24 cellular contexts compared by ENCODE assay signal in the genomic region with DNA sequence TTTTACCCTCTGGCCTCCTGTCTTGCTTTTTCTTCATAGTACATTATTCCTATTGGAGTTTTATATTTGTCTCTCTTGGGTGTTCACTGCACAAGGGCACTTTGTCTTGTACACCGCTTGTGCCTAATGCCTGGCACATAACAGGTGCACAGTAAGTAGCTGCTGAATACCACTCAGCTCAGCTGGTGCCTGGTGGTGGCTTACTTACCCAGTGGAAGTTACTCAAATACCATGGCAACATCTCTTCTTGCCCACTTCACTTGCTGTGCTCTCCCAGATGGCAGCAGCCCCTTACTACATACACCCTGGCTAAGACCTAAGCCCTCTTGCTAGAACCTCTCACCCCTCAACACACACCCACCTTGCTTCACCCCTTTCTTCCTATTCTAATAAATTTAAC. TPM values are rescaled to one million over a fixed set of nuclear protein-coding genes. Genes with fewer than 3 reads are reported as not detected.
DNase-seq lines count a peak whose midpoint lies in the region; ATAC-seq and TF ChIP-seq lines count a peak whose summit lies in the region.
"Had no signal": no experiment of that assay in that cellular context is flagged by ENCODE, and none has a peak within 500 bp of the region (broad histone marks: within the 10 kb centered on the region; RNA-seq: fewer than 3 reads in every experiment).

No MANE protein-coding gene starts in this region.

- no peaks in the 10 kb centered on the region for H3K9me3 Mint-ChIP-seq in stimulated activated naive B cell treated with anti-CD40 and anti-IgM and Interleukin-4, amounts not matched to agents 10 μg/mL and 1 μg/mL and 100 μg/mL, for 72 hours
- H3K9me3 Mint-ChIP-seq: CD8-positive, alpha-beta T cell had no signal

- no peak overlapping the region for H3K4me3 ChIP-seq in SK-N-SH (ENCODE audit: low read depth in 2 of 2, low read length in 1 of 2)
- H3K4me3 ChIP-seq in body of pancreas, result no peak overlapping the region
- H3K4me3 ChIP-seq: GM12878, Peyer's patch had no signal

- no peaks in the 10 kb centered on the region for H3K27me3 Mint-ChIP-seq in stimulated activated naive B cell treated with anti-CD40 and anti-IgM and Interleukin-4, amounts not matched to agents 10 μg/mL and 1 μg/mL and 100 μg/mL, for 72 hours

- no peaks in the 10 kb centered on the region; the same call in 1 of the 2 replicates for H4K20me1 ChIP-seq in SK-N-SH (ENCODE audit: insufficient read depth)

- POLR2A ChIA-PET in SK-N-SH (lab: Yijun Ruan, JAX), result interaction anchor here (0.8 to 1.1 kb wide), 2 partner anchors 11 to 12 kb away, joined by 3 to 5 read pairs; no protein-coding TSS in a partner anchor

- intact Hi-C loops in body of pancreas (cut with DNase I), result no loop called here

- H3K27me3 ChIP-seq in SK-N-SH (ENCODE audit: insufficient read depth) (no peaks in the 10 kb centered on the region), body of pancreas (no peaks in the 10 kb centered on the region)
- H3K27me3 ChIP-seq: Peyer's patch had no signal

- peaks cover 4% of the 10 kb centered on the region; the same call in 1 of the 2 replicates for H3K79me2 ChIP-seq in SK-N-SH (ENCODE audit: insufficient read depth)

- peaks cover 15% of the 10 kb centered on the region for H3F3A ChIP-seq in SK-N-SH (replicated peaks; ENCODE audit: insufficient read depth)

- peak overlapping the region; percentile 16 for H3K27ac Mint-ChIP-seq in stimulated activated naive B cell treated with anti-CD40 and anti-IgM and Interleukin-4, amounts not matched to agents 10 μg/mL and 1 μg/mL and 100 μg/mL, for 72 hours
- H3K27ac Mint-ChIP-seq: CD8-positive, alpha-beta T cell had no signal

- no peak overlapping the region for H3K9ac ChIP-seq in SK-N-SH

- no peak for DNase-seq in SK-N-SH
- peak; percentile 69 to 84 for DNase-seq in NCI-H524 (lab: John Stamatoyannopoulos, UW)
- DNase-seq in body of pancreas, result no peak
- DNase-seq in stimulated activated naive B cell treated with anti-CD40 and anti-IgM and Interleukin-4, amounts not matched to agents 10 μg/mL and 1 μg/mL and 100 μg/mL, for 72 hours, result no peak
- no peak for DNase-seq in epidermal melanocyte (ENCODE audit: insufficient read length, low spot score)
- DNase-seq in GF-D8 (lab: John Stamatoyannopoulos, UW), result no peak
- DNase-seq in T-helper 9 cell, result no peak
- DNase-seq: AML-193; C1 segment of cervical spinal cord; CD8-positive, alpha-beta T cell; DMS79; H7; KG1; MV-4-11; NCI-H1417; NCI-H187; NCI-H2107; NCI-H2227 treated with DMSO at 0.1 percent for 48 hours; NCI-H510A; NCI-H774; Peyer's patch had no signal

- H3K27ac ChIP-seq in SK-N-SH (ENCODE audit: low read depth in 2 of 2, low read length in 1 of 2) (no peak overlapping the region), body of pancreas (peak overlapping the region in 3 of 4 donors; percentile 14 to 58 (median 56))
- H3K27ac ChIP-seq: HL-60, Peyer's patch had no signal

- H3K36me3 Mint-ChIP-seq in stimulated activated naive B cell treated with anti-CD40 and anti-IgM and Interleukin-4, amounts not matched to agents 10 μg/mL and 1 μg/mL and 100 μg/mL, for 72 hours, result peaks cover 7 to 22% of the 10 kb centered on the region in 2 donors
- H3K36me3 Mint-ChIP-seq: CD8-positive, alpha-beta T cell had no signal

- ATAC-seq in SK-N-SH treated with all-trans-retinoic acid at 6 μM for 48 hours (0 out of 3 replicates have a peak, but pooled peaks have one; percentile 3), body of pancreas (no peak)
- ATAC-seq in stimulated activated naive B cell treated with anti-CD40 and anti-IgM and Interleukin-4, amounts not matched to agents 10 μg/mL and 1 μg/mL and 100 μg/mL, for 72 hours (replicated peaks), result no peak
- ATAC-seq: CD8-positive, alpha-beta T cell; GM12878 had no signal

- peaks cover 0 to 3% of the 10 kb centered on the region in 2 donors for H3K4me1 Mint-ChIP-seq in stimulated activated naive B cell treated with anti-CD40 and anti-IgM and Interleukin-4, amounts not matched to agents 10 μg/mL and 1 μg/mL and 100 μg/mL, for 72 hours

- H3K36me3 ChIP-seq in SK-N-SH (replicated peaks in 1 of 2; ENCODE audit: control insufficient read depth in 1 of 2, insufficient read depth in 2 of 2, low read length in 1 of 2) (peaks cover 0 to 6% of the 10 kb centered on the region in 2 experiments), body of pancreas (replicated peaks in 1 of 2; ENCODE audit: insufficient read depth in 1 of 2, low read depth in 2 of 2) (no peaks in the 10 kb centered on the region)
- H3K36me3 ChIP-seq: Peyer's patch had no signal

- no peak for TF ChIP-seq EP300 in SK-N-SH (IDR thresholded peaks at IDR 0.05; ENCODE audit: borderline replicate concordance in 1 of 2, low read depth in 1 of 2, low read length in 1 of 2)

- no peak overlapping the region for H3K4me3 Mint-ChIP-seq in stimulated activated naive B cell treated with anti-CD40 and anti-IgM and Interleukin-4, amounts not matched to agents 10 μg/mL and 1 μg/mL and 100 μg/mL, for 72 hours
- H3K4me3 Mint-ChIP-seq: CD8-positive, alpha-beta T cell had no signal

- H3K4me1 ChIP-seq in SK-N-SH (ENCODE audit: control insufficient read depth in 1 of 2, insufficient read depth in 2 of 2, low read depth in 1 of 2, low read length in 1 of 2) (no peaks in the 10 kb centered on the region; a peak in 1 of 4 replicates), body of pancreas (peaks cover 26% of the 10 kb centered on the region)

- CTCF ChIA-PET in SK-N-SH (lab: Yijun Ruan, JAX), result interaction anchor here (1.2 to 19.2 kb wide), 5 partner anchors 16 to 399 kb away, joined by 3 to 182 read pairs (median 6); no protein-coding TSS in a partner anchor

- TF ChIP-seq RAD21 in SK-N-SH (IDR thresholded peaks at IDR 0.05; ENCODE audit: low read length), result no peak

- WGBS in SK-N-SH (ENCODE audit: low lambda C conversion rate), result 84% methylated on average over 1 of the region's 1 CpG
- WGBS in body of pancreas, 2 donors, result 50 to 85% methylated on average over 1 of the region's 1 CpG

- no peak overlapping the region for H3K4me2 ChIP-seq in SK-N-SH

- no peak for TF ChIP-seq POLR2A in body of pancreas (IDR thresholded peaks at IDR 0.05)

- TF ChIP-seq CTCF in SK-N-SH (IDR thresholded peaks at IDR 0.05) (no peak), body of pancreas (IDR thresholded peaks at IDR 0.05) (no peak)

- H3K9me2 ChIP-seq in SK-N-SH, result no peaks in the 10 kb centered on the region

- no peaks in the 10 kb centered on the region for H3K9me3 ChIP-seq in SK-N-SH
- H3K9me3 ChIP-seq in body of pancreas, result no peaks in the 10 kb centered on the region
- H3K9me3 ChIP-seq: Peyer's patch had no signal

- no peak overlapping the region for H2AFZ ChIP-seq in SK-N-SH (ENCODE audit: low read depth)

TF ChIP-seq in SK-N-SH treated with all-trans-retinoic acid at 6 μM for 48 hours, 23 proteins besides CTCF, POLR2A, EP300 and RAD21 (continues in another document):
- TF ChIP-seq ZNF8 (CRISPR knock-in tag; IDR thresholded peaks at IDR 0.05), result no peak
- no peak for TF ChIP-seq GLIS3 (CRISPR knock-in tag; IDR thresholded peaks at IDR 0.05)
- TF ChIP-seq ISL1 (CRISPR knock-in tag; IDR thresholded peaks at IDR 0.05), result no peak
- no peak for TF ChIP-seq CSDC2 (CRISPR knock-in tag; IDR thresholded peaks at IDR 0.05)
- no peak for TF ChIP-seq ZFP30 (CRISPR knock-in tag; IDR thresholded peaks at IDR 0.05)
- no peak for TF ChIP-seq TOX (CRISPR knock-in tag; IDR thresholded peaks at IDR 0.05; ENCODE audit: borderline replicate concordance)
- no peak for TF ChIP-seq ZNF70 (CRISPR knock-in tag; IDR thresholded peaks at IDR 0.05)
- TF ChIP-seq ZFP3 (CRISPR knock-in tag; IDR thresholded peaks at IDR 0.05), result no peak
- no peak for TF ChIP-seq PPARA (CRISPR knock-in tag; IDR thresholded peaks at IDR 0.05; ENCODE audit: borderline replicate concordance)
- no peak for TF ChIP-seq BACH2 (CRISPR knock-in tag; IDR thresholded peaks at IDR 0.05; ENCODE audit: borderline replicate concordance)
- no peak for TF ChIP-seq ESRRG (CRISPR knock-in tag; IDR thresholded peaks at IDR 0.05)
- no peak for TF ChIP-seq OSR1 (CRISPR knock-in tag; IDR thresholded peaks at IDR 0.05)
- TF ChIP-seq SNAI2 (CRISPR knock-in tag; IDR thresholded peaks at IDR 0.05), result no peak

TF ChIP-seq in SK-N-SH, 30 proteins besides CTCF, POLR2A, EP300 and RAD21 (continues in another document):
- TF ChIP-seq, protein P1, sequence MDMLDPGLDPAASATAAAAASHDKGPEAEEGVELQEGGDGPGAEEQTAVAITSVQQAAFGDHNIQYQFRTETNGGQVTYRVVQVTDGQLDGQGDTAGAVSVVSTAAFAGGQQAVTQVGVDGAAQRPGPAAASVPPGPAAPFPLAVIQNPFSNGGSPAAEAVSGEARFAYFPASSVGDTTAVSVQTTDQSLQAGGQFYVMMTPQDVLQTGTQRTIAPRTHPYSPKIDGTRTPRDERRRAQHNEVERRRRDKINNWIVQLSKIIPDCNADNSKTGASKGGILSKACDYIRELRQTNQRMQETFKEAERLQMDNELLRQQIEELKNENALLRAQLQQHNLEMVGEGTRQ (IDR thresholded peaks at IDR 0.05; ENCODE audit: borderline replicate concordance, low read depth, low read length), result no peak
- TF ChIP-seq POLR2AphosphoS5 (IDR thresholded peaks at IDR 0.05; ENCODE audit: low read depth, low read length), result no peak
- no peak for TF ChIP-seq RCOR1 (IDR thresholded peaks at IDR 0.05; ENCODE audit: low read length)
- no peak for TF ChIP-seq TAF1 (IDR thresholded peaks at IDR 0.05; ENCODE audit: borderline replicate concordance, low read depth, low read length)
- TF ChIP-seq, protein P2, sequence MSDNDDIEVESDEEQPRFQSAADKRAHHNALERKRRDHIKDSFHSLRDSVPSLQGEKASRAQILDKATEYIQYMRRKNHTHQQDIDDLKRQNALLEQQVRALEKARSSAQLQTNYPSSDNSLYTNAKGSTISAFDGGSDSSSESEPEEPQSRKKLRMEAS (IDR thresholded peaks at IDR 0.05; ENCODE audit: low read depth), result no peak
- no peak for TF ChIP-seq SIN3A (IDR thresholded peaks at IDR 0.05; ENCODE audit: borderline replicate concordance, low read depth, low read length)
- TF ChIP-seq MEF2A (IDR thresholded peaks at IDR 0.05; ENCODE audit: borderline replicate concordance, low read depth), result no peak
- no peak for TF ChIP-seq NFIC (IDR thresholded peaks at IDR 0.05; ENCODE audit: borderline replicate concordance)
- TF ChIP-seq YY1 (IDR thresholded peaks at IDR 0.05; ENCODE audit: low read depth), result no peak
- TF ChIP-seq ELF1 (IDR thresholded peaks at IDR 0.05), result no peak
- TF ChIP-seq TCF12 (IDR thresholded peaks at IDR 0.05), result no peak
- no peak for TF ChIP-seq FOXJ3 (CRISPR knock-in tag; IDR thresholded peaks at IDR 0.05)

RNA-seq across cellular contexts. Expression of a gene that starts 11.3 kb away (rescaled TPM):
- 407 and 428 TPM in 2 replicates for polyA plus RNA-seq in SK-N-SH (2012; rRNA removed)
- 621 and 939 TPM in 2 replicates for polyA plus RNA-seq in SK-N-SH (2012; cell fraction: cytosol; rRNA removed)
- polyA plus RNA-seq in SK-N-SH (2012; cell fraction: nucleus; rRNA removed), result 127 and 233 TPM in 2 replicates
- total RNA-seq in body of pancreas, result 10 to 100 TPM; 31.6 to 46.8 TPM

RNA-seq across cellular contexts. Expression of a gene that starts 37.8 kb away (rescaled TPM):
- 146 and 163 TPM in 2 replicates for polyA plus RNA-seq in SK-N-SH (2012; rRNA removed)
- 122 and 170 TPM in 2 replicates for polyA plus RNA-seq in SK-N-SH (2012; cell fraction: cytosol; rRNA removed)
- 79.4 and 95.7 TPM in 2 replicates for polyA plus RNA-seq in SK-N-SH (2012; cell fraction: nucleus; rRNA removed)
- 100 to 1,000 TPM in 1 of 2 donors, 10 to 100 TPM in 1; 45.9 to 194 TPM for total RNA-seq in body of pancreas

Comparison
In these comparisons a context has a peak if more than half of its experiments do, and no peak if none do; other contexts are left out.
1. DNase-seq: peak in NCI-H524 (2 of 2); none in SK-N-SH (single experiment), body of pancreas (0 of 4), stimulated activated naive B cell treated with anti-CD40 and anti-IgM and Interleukin-4, amounts not matched to agents 10 μg/mL and 1 μg/mL and 100 μg/mL, for 72 hours (single experiment), epidermal melanocyte (single experiment), GF-D8 (single experiment) and T-helper 9 cell (single experiment).
2. H3K27ac ChIP-seq: peak in body of pancreas (3 of 4); none in SK-N-SH (0 of 2).